In the genomic region with DNA sequence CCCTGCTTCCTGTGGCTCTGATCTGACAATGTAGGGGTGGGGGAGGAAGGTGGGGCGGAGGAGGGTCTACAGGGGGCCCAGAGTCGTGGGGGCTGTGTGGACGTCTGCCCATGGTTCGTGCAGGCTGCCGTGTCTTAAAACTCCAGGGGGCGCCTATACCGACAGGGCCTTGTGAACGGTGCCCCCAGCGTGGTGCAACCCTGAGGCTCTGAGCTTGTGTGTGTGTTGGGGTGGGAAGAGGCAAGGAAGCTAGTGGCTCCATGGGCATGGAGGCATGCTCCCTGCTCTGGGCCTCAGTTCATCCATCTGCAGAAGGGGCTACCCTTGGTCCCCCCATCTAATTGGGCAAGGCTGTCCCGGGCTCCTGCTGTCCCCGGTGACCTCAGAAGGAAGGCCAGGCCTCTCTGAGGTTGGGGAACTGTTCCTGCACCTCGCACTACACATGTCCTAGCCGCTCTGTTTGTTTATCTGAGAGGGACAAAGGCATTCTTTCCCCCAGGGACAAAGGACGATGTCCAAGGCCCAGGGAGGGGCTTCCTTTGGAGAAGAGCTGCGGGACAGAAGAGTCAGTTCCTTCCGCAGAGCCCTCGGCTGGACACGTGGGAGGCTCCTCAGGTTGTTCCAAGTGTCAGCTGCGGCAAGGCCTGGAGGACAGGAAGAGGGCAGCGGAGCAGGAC, we compare ENCODE assay signal across 1 cellular context.
TF ChIP-seq lines count a peak whose summit lies in the region.

No MANE protein-coding gene starts in this region.

TF ChIP-seq in HepG2, 621 proteins besides CTCF, POLR2A, EP300 and RAD21 (continued from another document and continues in another):
- TF ChIP-seq, protein P1, sequence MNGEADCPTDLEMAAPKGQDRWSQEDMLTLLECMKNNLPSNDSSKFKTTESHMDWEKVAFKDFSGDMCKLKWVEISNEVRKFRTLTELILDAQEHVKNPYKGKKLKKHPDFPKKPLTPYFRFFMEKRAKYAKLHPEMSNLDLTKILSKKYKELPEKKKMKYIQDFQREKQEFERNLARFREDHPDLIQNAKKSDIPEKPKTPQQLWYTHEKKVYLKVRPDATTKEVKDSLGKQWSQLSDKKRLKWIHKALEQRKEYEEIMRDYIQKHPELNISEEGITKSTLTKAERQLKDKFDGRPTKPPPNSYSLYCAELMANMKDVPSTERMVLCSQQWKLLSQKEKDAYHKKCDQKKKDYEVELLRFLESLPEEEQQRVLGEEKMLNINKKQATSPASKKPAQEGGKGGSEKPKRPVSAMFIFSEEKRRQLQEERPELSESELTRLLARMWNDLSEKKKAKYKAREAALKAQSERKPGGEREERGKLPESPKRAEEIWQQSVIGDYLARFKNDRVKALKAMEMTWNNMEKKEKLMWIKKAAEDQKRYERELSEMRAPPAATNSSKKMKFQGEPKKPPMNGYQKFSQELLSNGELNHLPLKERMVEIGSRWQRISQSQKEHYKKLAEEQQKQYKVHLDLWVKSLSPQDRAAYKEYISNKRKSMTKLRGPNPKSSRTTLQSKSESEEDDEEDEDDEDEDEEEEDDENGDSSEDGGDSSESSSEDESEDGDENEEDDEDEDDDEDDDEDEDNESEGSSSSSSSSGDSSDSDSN (CRISPR knock-in tag; IDR thresholded peaks at IDR 0.05): peak; percentile 60; the same call in 1 of the 2 replicates
- TF ChIP-seq MYC (CRISPR knock-in tag; IDR thresholded peaks at IDR 0.05; ENCODE audit: borderline replicate concordance): peak; percentile 50; the same call in 1 of the 2 replicates
- TF ChIP-seq, protein P2, sequence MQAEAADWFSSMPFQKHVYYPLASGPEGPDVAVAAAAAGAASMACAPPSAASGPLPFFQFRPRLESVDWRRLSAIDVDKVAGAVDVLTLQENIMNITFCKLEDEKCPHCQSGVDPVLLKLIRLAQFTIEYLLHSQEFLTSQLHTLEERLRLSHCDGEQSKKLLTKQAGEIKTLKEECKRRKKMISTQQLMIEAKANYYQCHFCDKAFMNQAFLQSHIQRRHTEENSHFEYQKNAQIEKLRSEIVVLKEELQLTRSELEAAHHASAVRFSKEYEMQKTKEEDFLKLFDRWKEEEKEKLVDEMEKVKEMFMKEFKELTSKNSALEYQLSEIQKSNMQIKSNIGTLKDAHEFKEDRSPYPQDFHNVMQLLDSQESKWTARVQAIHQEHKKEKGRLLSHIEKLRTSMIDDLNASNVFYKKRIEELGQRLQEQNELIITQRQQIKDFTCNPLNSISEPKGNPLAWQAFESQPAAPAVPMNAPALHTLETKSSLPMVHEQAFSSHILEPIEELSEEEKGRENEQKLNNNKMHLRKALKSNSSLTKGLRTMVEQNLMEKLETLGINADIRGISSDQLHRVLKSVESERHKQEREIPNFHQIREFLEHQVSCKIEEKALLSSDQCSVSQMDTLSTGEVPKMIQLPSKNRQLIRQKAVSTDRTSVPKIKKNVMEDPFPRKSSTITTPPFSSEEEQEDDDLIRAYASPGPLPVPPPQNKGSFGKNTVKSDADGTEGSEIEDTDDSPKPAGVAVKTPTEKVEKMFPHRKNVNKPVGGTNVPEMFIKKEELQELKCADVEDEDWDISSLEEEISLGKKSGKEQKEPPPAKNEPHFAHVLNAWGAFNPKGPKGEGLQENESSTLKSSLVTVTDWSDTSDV (CRISPR knock-in tag; IDR thresholded peaks at IDR 0.05): no peak
- TF ChIP-seq FOXA1 (IDR thresholded peaks at IDR 0.05): no peak
- 0 out of 2 replicates have a peak, but pooled peaks have one; percentile 2 for TF ChIP-seq FOXA1 (CRISPR knock-in tag; IDR thresholded peaks at IDR 0.05)
- peak; percentile 31 for TF ChIP-seq TEAD3 (CRISPR knock-in tag; optimal IDR thresholded peaks at IDR 0.05; ENCODE audit: borderline replicate concordance)
- TF ChIP-seq, protein P3, sequence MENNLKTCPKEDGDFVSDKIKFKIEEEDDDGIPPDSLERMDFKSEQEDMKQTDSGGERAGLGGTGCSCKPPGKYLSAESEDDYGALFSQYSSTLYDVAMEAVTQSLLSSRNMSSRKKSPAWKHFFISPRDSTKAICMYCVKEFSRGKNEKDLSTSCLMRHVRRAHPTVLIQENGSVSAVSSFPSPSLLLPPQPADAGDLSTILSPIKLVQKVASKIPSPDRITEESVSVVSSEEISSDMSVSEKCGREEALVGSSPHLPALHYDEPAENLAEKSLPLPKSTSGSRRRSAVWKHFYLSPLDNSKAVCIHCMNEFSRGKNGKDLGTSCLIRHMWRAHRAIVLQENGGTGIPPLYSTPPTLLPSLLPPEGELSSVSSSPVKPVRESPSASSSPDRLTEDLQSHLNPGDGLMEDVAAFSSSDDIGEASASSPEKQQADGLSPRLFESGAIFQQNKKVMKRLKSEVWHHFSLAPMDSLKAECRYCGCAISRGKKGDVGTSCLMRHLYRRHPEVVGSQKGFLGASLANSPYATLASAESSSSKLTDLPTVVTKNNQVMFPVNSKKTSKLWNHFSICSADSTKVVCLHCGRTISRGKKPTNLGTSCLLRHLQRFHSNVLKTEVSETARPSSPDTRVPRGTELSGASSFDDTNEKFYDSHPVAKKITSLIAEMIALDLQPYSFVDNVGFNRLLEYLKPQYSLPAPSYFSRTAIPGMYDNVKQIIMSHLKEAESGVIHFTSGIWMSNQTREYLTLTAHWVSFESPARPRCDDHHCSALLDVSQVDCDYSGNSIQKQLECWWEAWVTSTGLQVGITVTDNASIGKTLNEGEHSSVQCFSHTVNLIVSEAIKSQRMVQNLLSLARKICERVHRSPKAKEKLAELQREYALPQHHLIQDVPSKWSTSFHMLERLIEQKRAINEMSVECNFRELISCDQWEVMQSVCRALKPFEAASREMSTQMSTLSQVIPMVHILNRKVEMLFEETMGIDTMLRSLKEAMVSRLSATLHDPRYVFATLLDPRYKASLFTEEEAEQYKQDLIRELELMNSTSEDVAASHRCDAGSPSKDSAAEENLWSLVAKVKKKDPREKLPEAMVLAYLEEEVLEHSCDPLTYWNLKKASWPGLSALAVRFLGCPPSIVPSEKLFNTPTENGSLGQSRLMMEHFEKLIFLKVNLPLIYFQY (CRISPR knock-in tag; IDR thresholded peaks at IDR 0.05; ENCODE audit: borderline replicate concordance): no peak
- TF ChIP-seq ETV5 (CRISPR knock-in tag; IDR thresholded peaks at IDR 0.05; ENCODE audit: borderline replicate concordance): peak; percentile 34; the same call in 1 of the 2 replicates
- TF ChIP-seq SRSF1 (optimal IDR thresholded peaks at IDR 0.05; ENCODE audit: low read depth, low read length): peak; percentile 51
- TF ChIP-seq TBX2 (CRISPR knock-in tag; IDR thresholded peaks at IDR 0.05; ENCODE audit: borderline replicate concordance): 0 out of 2 replicates have a peak, but pooled peaks have one; percentile 26
- no peak for TF ChIP-seq MATR3 (CRISPR knock-in tag; IDR thresholded peaks at IDR 0.05)
- TF ChIP-seq, protein P4, sequence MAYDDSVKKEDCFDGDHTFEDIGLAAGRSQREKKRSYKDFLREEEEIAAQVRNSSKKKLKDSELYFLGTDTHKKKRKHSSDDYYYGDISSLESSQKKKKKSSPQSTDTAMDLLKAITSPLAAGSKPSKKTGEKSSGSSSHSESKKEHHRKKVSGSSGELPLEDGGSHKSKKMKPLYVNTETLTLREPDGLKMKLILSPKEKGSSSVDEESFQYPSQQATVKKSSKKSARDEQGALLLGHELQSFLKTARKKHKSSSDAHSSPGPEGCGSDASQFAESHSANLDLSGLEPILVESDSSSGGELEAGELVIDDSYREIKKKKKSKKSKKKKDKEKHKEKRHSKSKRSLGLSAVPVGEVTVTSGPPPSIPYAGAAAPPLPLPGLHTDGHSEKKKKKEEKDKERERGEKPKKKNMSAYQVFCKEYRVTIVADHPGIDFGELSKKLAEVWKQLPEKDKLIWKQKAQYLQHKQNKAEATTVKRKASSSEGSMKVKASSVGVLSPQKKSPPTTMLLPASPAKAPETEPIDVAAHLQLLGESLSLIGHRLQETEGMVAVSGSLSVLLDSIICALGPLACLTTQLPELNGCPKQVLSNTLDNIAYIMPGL (CRISPR knock-in tag; IDR thresholded peaks at IDR 0.05; ENCODE audit: borderline replicate concordance in 1 of 2, low read depth in 1 of 2): 0 out of 4 replicates have a peak, but pooled peaks of 1 of the 2 experiments have one; percentile 66
- peak; percentile 49; the same call in 1 of the 2 replicates for TF ChIP-seq CEBPB (IDR thresholded peaks at IDR 0.05; ENCODE audit: borderline replicate concordance, low read depth, low read length)
- 0 out of 2 replicates have a peak, but pooled peaks have one; percentile 46 for TF ChIP-seq HNRNPL (IDR thresholded peaks at IDR 0.05; ENCODE audit: low read depth, low read length)
- no peak for TF ChIP-seq DPF2 (CRISPR knock-in tag; IDR thresholded peaks at IDR 0.05; ENCODE audit: borderline replicate concordance, low read depth)
- 0 out of 2 replicates have a peak, but pooled peaks have one; percentile 7 for TF ChIP-seq ESRRA (CRISPR knock-in tag; IDR thresholded peaks at IDR 0.05; ENCODE audit: low read depth)
- TF ChIP-seq GLI4 (CRISPR knock-in tag; IDR thresholded peaks at IDR 0.05; ENCODE audit: borderline replicate concordance): no peak
- TF ChIP-seq, protein P5, sequence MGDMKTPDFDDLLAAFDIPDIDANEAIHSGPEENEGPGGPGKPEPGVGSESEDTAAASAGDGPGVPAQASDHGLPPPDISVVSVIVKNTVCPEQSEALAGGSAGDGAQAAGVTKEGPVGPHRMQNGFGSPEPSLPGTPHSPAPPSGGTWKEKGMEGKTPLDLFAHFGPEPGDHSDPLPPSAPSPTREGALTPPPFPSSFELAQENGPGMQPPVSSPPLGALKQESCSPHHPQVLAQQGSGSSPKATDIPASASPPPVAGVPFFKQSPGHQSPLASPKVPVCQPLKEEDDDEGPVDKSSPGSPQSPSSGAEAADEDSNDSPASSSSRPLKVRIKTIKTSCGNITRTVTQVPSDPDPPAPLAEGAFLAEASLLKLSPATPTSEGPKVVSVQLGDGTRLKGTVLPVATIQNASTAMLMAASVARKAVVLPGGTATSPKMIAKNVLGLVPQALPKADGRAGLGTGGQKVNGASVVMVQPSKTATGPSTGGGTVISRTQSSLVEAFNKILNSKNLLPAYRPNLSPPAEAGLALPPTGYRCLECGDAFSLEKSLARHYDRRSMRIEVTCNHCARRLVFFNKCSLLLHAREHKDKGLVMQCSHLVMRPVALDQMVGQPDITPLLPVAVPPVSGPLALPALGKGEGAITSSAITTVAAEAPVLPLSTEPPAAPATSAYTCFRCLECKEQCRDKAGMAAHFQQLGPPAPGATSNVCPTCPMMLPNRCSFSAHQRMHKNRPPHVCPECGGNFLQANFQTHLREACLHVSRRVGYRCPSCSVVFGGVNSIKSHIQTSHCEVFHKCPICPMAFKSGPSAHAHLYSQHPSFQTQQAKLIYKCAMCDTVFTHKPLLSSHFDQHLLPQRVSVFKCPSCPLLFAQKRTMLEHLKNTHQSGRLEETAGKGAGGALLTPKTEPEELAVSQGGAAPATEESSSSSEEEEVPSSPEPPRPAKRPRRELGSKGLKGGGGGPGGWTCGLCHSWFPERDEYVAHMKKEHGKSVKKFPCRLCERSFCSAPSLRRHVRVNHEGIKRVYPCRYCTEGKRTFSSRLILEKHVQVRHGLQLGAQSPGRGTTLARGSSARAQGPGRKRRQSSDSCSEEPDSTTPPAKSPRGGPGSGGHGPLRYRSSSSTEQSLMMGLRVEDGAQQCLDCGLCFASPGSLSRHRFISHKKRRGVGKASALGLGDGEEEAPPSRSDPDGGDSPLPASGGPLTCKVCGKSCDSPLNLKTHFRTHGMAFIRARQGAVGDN (CRISPR knock-in tag; IDR thresholded peaks at IDR 0.05): peak; percentile 73
- TF ChIP-seq, protein P6, sequence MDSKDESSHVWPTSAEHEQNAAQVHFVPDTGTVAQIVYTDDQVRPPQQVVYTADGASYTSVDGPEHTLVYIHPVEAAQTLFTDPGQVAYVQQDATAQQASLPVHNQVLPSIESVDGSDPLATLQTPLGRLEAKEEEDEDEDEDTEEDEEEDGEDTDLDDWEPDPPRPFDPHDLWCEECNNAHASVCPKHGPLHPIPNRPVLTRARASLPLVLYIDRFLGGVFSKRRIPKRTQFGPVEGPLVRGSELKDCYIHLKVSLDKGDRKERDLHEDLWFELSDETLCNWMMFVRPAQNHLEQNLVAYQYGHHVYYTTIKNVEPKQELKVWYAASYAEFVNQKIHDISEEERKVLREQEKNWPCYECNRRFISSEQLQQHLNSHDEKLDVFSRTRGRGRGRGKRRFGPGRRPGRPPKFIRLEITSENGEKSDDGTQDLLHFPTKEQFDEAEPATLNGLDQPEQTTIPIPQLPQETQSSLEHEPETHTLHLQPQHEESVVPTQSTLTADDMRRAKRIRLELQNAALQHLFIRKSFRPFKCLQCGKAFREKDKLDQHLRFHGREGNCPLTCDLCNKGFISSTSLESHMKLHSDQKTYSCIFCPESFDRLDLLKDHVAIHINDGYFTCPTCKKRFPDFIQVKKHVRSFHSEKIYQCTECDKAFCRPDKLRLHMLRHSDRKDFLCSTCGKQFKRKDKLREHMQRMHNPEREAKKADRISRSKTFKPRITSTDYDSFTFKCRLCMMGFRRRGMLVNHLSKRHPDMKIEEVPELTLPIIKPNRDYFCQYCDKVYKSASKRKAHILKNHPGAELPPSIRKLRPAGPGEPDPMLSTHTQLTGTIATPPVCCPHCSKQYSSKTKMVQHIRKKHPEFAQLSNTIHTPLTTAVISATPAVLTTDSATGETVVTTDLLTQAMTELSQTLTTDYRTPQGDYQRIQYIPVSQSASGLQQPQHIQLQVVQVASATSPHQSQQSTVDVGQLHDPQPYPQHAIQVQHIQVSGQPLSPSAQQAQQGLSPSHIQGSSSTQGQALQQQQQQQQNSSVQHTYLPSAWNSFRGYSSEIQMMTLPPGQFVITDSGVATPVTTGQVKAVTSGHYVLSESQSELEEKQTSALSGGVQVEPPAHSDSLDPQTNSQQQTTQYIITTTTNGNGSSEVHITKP (CRISPR knock-in tag; IDR thresholded peaks at IDR 0.05; ENCODE audit: low read depth): peak; percentile 31; the same call in 1 of the 2 replicates
- TF ChIP-seq TGIF2 (CRISPR knock-in tag; IDR thresholded peaks at IDR 0.05): peak; percentile 56; the same call in 1 of the 2 replicates
- TF ChIP-seq AHR (CRISPR knock-in tag; IDR thresholded peaks at IDR 0.05): peak; percentile 20; the same call in 1 of the 2 replicates
- TF ChIP-seq ZFX (CRISPR knock-in tag; IDR thresholded peaks at IDR 0.05; ENCODE audit: low read depth): peak; percentile 50; the same call in 1 of the 2 replicates
- TF ChIP-seq GATAD2A (CRISPR knock-in tag; IDR thresholded peaks at IDR 0.05): peak; percentile 63; the same call in 1 of the 2 replicates
- 0 out of 2 replicates have a peak, but pooled peaks have one; percentile 23 for TF ChIP-seq RXRA (CRISPR knock-in tag; IDR thresholded peaks at IDR 0.05)
- 0 out of 2 replicates have a peak, but pooled peaks have one; percentile 39 for TF ChIP-seq ZNF619 (CRISPR knock-in tag; IDR thresholded peaks at IDR 0.05)
- TF ChIP-seq, protein P7, sequence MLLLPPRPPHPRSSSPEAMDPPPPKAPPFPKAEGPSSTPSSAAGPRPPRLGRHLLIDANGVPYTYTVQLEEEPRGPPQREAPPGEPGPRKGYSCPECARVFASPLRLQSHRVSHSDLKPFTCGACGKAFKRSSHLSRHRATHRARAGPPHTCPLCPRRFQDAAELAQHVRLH (CRISPR knock-in tag; IDR thresholded peaks at IDR 0.05; ENCODE audit: borderline replicate concordance, low read depth): peak; percentile 27; the same call in 1 of the 2 replicates
- TF ChIP-seq ZNF160 (CRISPR knock-in tag; IDR thresholded peaks at IDR 0.05): no peak
- TF ChIP-seq, protein P8, sequence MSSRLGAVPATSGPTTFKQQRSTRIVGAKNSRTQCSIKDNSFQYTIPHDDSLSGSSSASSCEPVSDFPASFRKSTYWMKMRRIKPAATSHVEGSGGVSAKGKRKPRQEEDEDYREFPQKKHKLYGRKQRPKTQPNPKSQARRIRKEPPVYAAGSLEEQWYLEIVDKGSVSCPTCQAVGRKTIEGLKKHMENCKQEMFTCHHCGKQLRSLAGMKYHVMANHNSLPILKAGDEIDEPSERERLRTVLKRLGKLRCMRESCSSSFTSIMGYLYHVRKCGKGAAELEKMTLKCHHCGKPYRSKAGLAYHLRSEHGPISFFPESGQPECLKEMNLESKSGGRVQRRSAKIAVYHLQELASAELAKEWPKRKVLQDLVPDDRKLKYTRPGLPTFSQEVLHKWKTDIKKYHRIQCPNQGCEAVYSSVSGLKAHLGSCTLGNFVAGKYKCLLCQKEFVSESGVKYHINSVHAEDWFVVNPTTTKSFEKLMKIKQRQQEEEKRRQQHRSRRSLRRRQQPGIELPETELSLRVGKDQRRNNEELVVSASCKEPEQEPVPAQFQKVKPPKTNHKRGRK (CRISPR knock-in tag; IDR thresholded peaks at IDR 0.05): peak; percentile 65
- TF ChIP-seq ZBTB20 (CRISPR knock-in tag; IDR thresholded peaks at IDR 0.05; ENCODE audit: borderline replicate concordance, low read depth): no peak
